ENCODE assay signal across 8 cellular contexts in genomic region chr19:44141191-44142013, GRCh38. TPM values are rescaled to one million over a fixed set of nuclear protein-coding genes. Genes with fewer than 3 reads are reported as not detected.
A peak's percentile ranks its signal among the peaks of the same experiment; 100 is the strongest.
DNase-seq lines count a peak whose midpoint lies in the region; ATAC-seq and TF ChIP-seq lines count a peak whose summit lies in the region.

TSS of gene ZNF234 (plus strand) at chr19:44141554. CDS start at chr19:44144633, 3,079 bp downstream.

- no peaks in the 10 kb centered on the region for H3K27me3 ChIP-seq in esophagus squamous epithelium

- H3K36me3 ChIP-seq in esophagus squamous epithelium: peaks cover 0 to 26% (median 15%) of the 10 kb centered on the region in 3 donors

- peak within 1 kb of the TSS; percentile 76 to 86 (median 82) for H3K27ac ChIP-seq in esophagus squamous epithelium

- H3K4me1 ChIP-seq in esophagus squamous epithelium: peaks cover 0 to 24% (median 8%) of the 10 kb centered on the region in 3 donors

- DNase-seq in AG08395 (ENCODE audit: low spot score): peak; percentile 93
- DNase-seq in HPDE6-E6E7 (ENCODE audit: extremely low spot score): peak; percentile 70
- DNase-seq in activated T-helper 1 cell treated with Interleukin-2 at 50 U/mL for 16 hours (ENCODE audit: low read depth): peak; percentile 41
- DNase-seq in esophagus squamous epithelium (lab: John Stamatoyannopoulos, UW): no peak
- peak; percentile 90 for DNase-seq in myocyte (ENCODE audit: low read depth)
- peak; percentile 28 to 51 for DNase-seq in stimulated activated CD8-positive, alpha-beta memory T cell treated with anti-CD3 and anti-CD28 coated beads, Interleukin-7, amount 100 ng/mL, for 1 hour (ENCODE audit: low read depth in 2 of 2)

- intact Hi-C loops in esophagus squamous epithelium (cut with DNase I): no loop called here

- peak; percentile 86 for ATAC-seq in GM19035 (IDR thresholded peaks at IDR 0.05; ENCODE audit: unreplicated experiment)

- TF ChIP-seq POLR2A in esophagus squamous epithelium (IDR thresholded peaks at IDR 0.05): peak in 1 of 4 donors; percentile 15

- H3K9me3 ChIP-seq in esophagus squamous epithelium: no peaks in the 10 kb centered on the region

- H3K4me3 ChIP-seq in esophagus squamous epithelium: peak within 1 kb of the TSS; percentile 83 to 95 (median 90)

- no peak for TF ChIP-seq CTCF in esophagus squamous epithelium (IDR thresholded peaks at IDR 0.05)

- WGBS in esophagus squamous epithelium, 2 donors: 2 to 4% methylated on average over 15 to 22 of the region's 51 CpGs

TF ChIP-seq in PFSK-1, 5 proteins besides CTCF, POLR2A, EP300 and RAD21:
- TF ChIP-seq SIN3A (IDR thresholded peaks at IDR 0.05; ENCODE audit: borderline replicate concordance, insufficient read depth, low read length): peak; percentile 88; the same call in 1 of the 2 replicates
- no peak for TF ChIP-seq FOXP2 (optimal IDR thresholded peaks at IDR 0.05; ENCODE audit: borderline replicate concordance, extremely low read depth, extremely low read length, insufficient read depth)
- TF ChIP-seq TAF1 (IDR thresholded peaks at IDR 0.05; ENCODE audit: borderline replicate concordance, insufficient read depth, low read length): peak; percentile 79; the same call in 1 of the 2 replicates
- peak; percentile 81 for TF ChIP-seq POLR2AphosphoS5 (IDR thresholded peaks at IDR 0.05; ENCODE audit: low read depth, low read length)

RNA-seq across cellular contexts. Expression of gene ZNF234, which starts in this region (rescaled TPM):
- polyA plus RNA-seq in PFSK-1 (2012; ENCODE audit: insufficient read length, low read depth): 3.1 TPM
- 1 to 10 TPM in 3 of 4 donors, under 1 TPM in 1; 0.88 to 8.4 (median 3.4) TPM for total RNA-seq in esophagus squamous epithelium
- total RNA-seq in myocyte: 15.5 and 16.9 TPM in 2 replicates
- polyA plus RNA-seq in myocyte (2012): 7.4 TPM
